In the genomic region with DNA sequence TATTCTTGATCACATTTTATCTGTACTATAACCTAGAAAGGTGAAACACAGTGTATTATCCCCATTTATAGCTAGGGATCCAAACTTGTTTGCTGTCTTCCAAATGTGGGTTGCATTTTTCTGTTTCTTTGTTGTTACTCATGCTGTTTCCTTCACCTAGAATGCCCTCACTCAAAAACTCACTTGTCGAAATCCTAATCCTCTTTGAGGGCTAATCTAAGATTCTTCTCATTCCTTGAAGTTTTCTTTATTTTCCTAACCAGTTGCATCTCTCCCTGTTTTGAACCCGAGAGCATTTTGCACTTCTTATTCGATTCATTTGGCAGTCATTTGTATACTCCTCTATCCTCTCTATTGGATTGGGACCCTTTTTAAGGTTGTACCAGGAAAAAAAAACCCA, we compare ENCODE assay signal across 9 cellular contexts. TPM values are rescaled to one million over a fixed set of nuclear protein-coding genes. Genes with fewer than 3 reads are reported as not detected.
DNase-seq lines count a peak whose midpoint lies in the region; ATAC-seq and TF ChIP-seq lines count a peak whose summit lies in the region.
"Had no signal": no experiment of that assay in that cellular context is flagged by ENCODE, and none has a peak within 500 bp of the region (broad histone marks: within the 10 kb centered on the region; RNA-seq: fewer than 3 reads in every experiment).

No MANE protein-coding gene starts in this region.

- H3K4me1 Mint-ChIP-seq in activated CD8-positive, alpha-beta T cell treated with anti-CD3 and anti-CD28 coated beads, Interleukin-2, amount 10 ng/mL, durations not matched to agents 7 days and 5 days (ENCODE audit: low read depth), result peaks cover 73% of the 10 kb centered on the region
- peaks cover 69% of the 10 kb centered on the region for H3K4me1 Mint-ChIP-seq in activated CD8-positive, alpha-beta T cell treated with anti-CD3 and anti-CD28 coated beads for 36 hours (ENCODE audit: low read depth)

- intact Hi-C loops in activated CD8-positive, alpha-beta T cell treated with anti-CD3 and anti-CD28 coated beads for 36 hours (cut with micrococcal nuclease), result no loop called here
- intact Hi-C loops in lower lobe of right lung (cut with DNase I), result no loop called here

- DNase-seq in activated CD8-positive, alpha-beta T cell treated with anti-CD3 and anti-CD28 coated beads, Interleukin-2, amount 10 ng/mL, durations not matched to agents 7 days and 5 days, result no peak
- DNase-seq in activated CD8-positive, alpha-beta T cell treated with anti-CD3 and anti-CD28 coated beads for 36 hours, result no peak
- DNase-seq in astrocyte of the hippocampus (ENCODE audit: low read depth, low spot score) (peak; percentile 45), lower lobe of right lung (no peak), NCI-H2171 treated with DMSO at 0.1 percent for 48 hours (lab: John Stamatoyannopoulos, UW) (no peak), SHP77 (lab: John Stamatoyannopoulos, UW) (no peak)
- DNase-seq in stimulated activated CD4-positive, alpha-beta T cell treated with anti-CD3 and anti-CD28 coated beads, Interleukin-1b, Interleukin-23, amount 100 ng/mL, for 48 hours, result no peak
- DNase-seq: NCI-H82 had no signal

- H3K4me3 Mint-ChIP-seq in activated CD8-positive, alpha-beta T cell treated with anti-CD3 and anti-CD28 coated beads, Interleukin-2, amount 10 ng/mL, durations not matched to agents 7 days and 5 days, result peak overlapping the region; percentile 20
- no peak overlapping the region for H3K4me3 Mint-ChIP-seq in activated CD8-positive, alpha-beta T cell treated with anti-CD3 and anti-CD28 coated beads for 36 hours

- peaks cover 31% of the 10 kb centered on the region for H3K36me3 ChIP-seq in lower lobe of right lung

- POLR2A ChIA-PET in activated CD8-positive, alpha-beta T cell treated with anti-CD3 and anti-CD28 coated beads, Interleukin-2, amount 10 ng/mL, durations not matched to agents 7 days and 5 days (lab: Charles Lee), result no interaction called here
- POLR2A ChIA-PET in activated CD8-positive, alpha-beta T cell treated with anti-CD3 and anti-CD28 coated beads for 36 hours (lab: Charles Lee), result interaction anchor here (1.3 kb wide), 1 partner anchor 33 kb away, joined by 3 read pairs; no protein-coding TSS in a partner anchor

- H3K27ac Mint-ChIP-seq in activated CD8-positive, alpha-beta T cell treated with anti-CD3 and anti-CD28 coated beads, Interleukin-2, amount 10 ng/mL, durations not matched to agents 7 days and 5 days, result peak overlapping the region; percentile 53
- H3K27ac Mint-ChIP-seq in activated CD8-positive, alpha-beta T cell treated with anti-CD3 and anti-CD28 coated beads for 36 hours, result no peak overlapping the region

- H3K27me3 Mint-ChIP-seq in activated CD8-positive, alpha-beta T cell treated with anti-CD3 and anti-CD28 coated beads, Interleukin-2, amount 10 ng/mL, durations not matched to agents 7 days and 5 days (ENCODE audit: low read depth), result no peaks in the 10 kb centered on the region
- no peaks in the 10 kb centered on the region for H3K27me3 Mint-ChIP-seq in activated CD8-positive, alpha-beta T cell treated with anti-CD3 and anti-CD28 coated beads for 36 hours

- no peaks in the 10 kb centered on the region for H3K27me3 ChIP-seq in lower lobe of right lung (ENCODE audit: low read depth)

- TF ChIP-seq CTCF in activated CD8-positive, alpha-beta T cell treated with anti-CD3 and anti-CD28 coated beads for 36 hours (IDR thresholded peaks at IDR 0.05), result no peak
- no peak for TF ChIP-seq CTCF in lower lobe of right lung (IDR thresholded peaks at IDR 0.05)

- H3K36me3 Mint-ChIP-seq in activated CD8-positive, alpha-beta T cell treated with anti-CD3 and anti-CD28 coated beads, Interleukin-2, amount 10 ng/mL, durations not matched to agents 7 days and 5 days (ENCODE audit: low read depth), result peaks cover 58% of the 10 kb centered on the region
- peaks cover 27% of the 10 kb centered on the region for H3K36me3 Mint-ChIP-seq in activated CD8-positive, alpha-beta T cell treated with anti-CD3 and anti-CD28 coated beads for 36 hours (ENCODE audit: low read depth)

- ATAC-seq in activated CD8-positive, alpha-beta T cell treated with anti-CD3 and anti-CD28 coated beads, Interleukin-2, amount 10 ng/mL, durations not matched to agents 7 days and 5 days, result no peak
- no peak for ATAC-seq in activated CD8-positive, alpha-beta T cell treated with anti-CD3 and anti-CD28 coated beads for 36 hours
- ATAC-seq in lower lobe of right lung, result no peak

- H3K9me3 Mint-ChIP-seq in activated CD8-positive, alpha-beta T cell treated with anti-CD3 and anti-CD28 coated beads, Interleukin-2, amount 10 ng/mL, durations not matched to agents 7 days and 5 days (ENCODE audit: insufficient read depth), result no peaks in the 10 kb centered on the region
- no peaks in the 10 kb centered on the region for H3K9me3 Mint-ChIP-seq in activated CD8-positive, alpha-beta T cell treated with anti-CD3 and anti-CD28 coated beads for 36 hours

- peaks cover 83% of the 10 kb centered on the region for H3K4me1 ChIP-seq in lower lobe of right lung

- CTCF ChIA-PET in activated CD8-positive, alpha-beta T cell treated with anti-CD3 and anti-CD28 coated beads, Interleukin-2, amount 10 ng/mL, durations not matched to agents 7 days and 5 days (lab: Charles Lee), result interaction anchor here (0.9 to 2.2 kb wide), 5 partner anchors 23 to 44 kb away, joined by 3 to 8 read pairs (median 5); a partner anchor contains a TSS
- CTCF ChIA-PET in activated CD8-positive, alpha-beta T cell treated with anti-CD3 and anti-CD28 coated beads for 36 hours (lab: Charles Lee), result interaction anchor here (1.0 to 2.3 kb wide), 7 partner anchors 8 to 44 kb away, joined by 3 to 11 read pairs (median 3); no protein-coding TSS in a partner anchor

- peak overlapping the region; percentile 85 for H3K27ac ChIP-seq in lower lobe of right lung
- peak overlapping the region; percentile 93 for H3K27ac ChIP-seq in temporal lobe (ENCODE audit: low read depth, low read length)

- H3K4me3 ChIP-seq in lower lobe of right lung, result no peak overlapping the region

- H3K9me3 ChIP-seq in lower lobe of right lung, result no peaks in the 10 kb centered on the region

RNA-seq across cellular contexts. Expression of a gene that starts 9.6 kb away (rescaled TPM):
- 100 to 1,000 TPM; 152 to 167 TPM for total RNA-seq in activated CD8-positive, alpha-beta T cell treated with anti-CD3 and anti-CD28 coated beads, Interleukin-2, amount 10 ng/mL, durations not matched to agents 7 days and 5 days
- total RNA-seq in activated CD8-positive, alpha-beta T cell treated with anti-CD3 and anti-CD28 coated beads for 36 hours, result 10 to 100 TPM; 69.2 to 73.1 TPM
- 174 TPM for total RNA-seq in lower lobe of right lung
- total RNA-seq in temporal lobe, result 16.5 TPM

RNA-seq across cellular contexts. Expression of a gene that starts 23.4 kb away (rescaled TPM):
- not detected for total RNA-seq in activated CD8-positive, alpha-beta T cell treated with anti-CD3 and anti-CD28 coated beads, Interleukin-2, amount 10 ng/mL, durations not matched to agents 7 days and 5 days
- total RNA-seq in activated CD8-positive, alpha-beta T cell treated with anti-CD3 and anti-CD28 coated beads for 36 hours, result not detected
- 2.7 TPM for total RNA-seq in lower lobe of right lung
- total RNA-seq in temporal lobe, result 0.25 TPM

RNA-seq across cellular contexts. Expression of a gene that starts 52.1 kb away (rescaled TPM):
- total RNA-seq in activated CD8-positive, alpha-beta T cell treated with anti-CD3 and anti-CD28 coated beads, Interleukin-2, amount 10 ng/mL, durations not matched to agents 7 days and 5 days, result 100 to 1,000 TPM in 1 of 2 experiments, 10 to 100 TPM in 1; 96.7 to 100 TPM
- 100 to 1,000 TPM; 125 to 131 TPM for total RNA-seq in activated CD8-positive, alpha-beta T cell treated with anti-CD3 and anti-CD28 coated beads for 36 hours
- total RNA-seq in lower lobe of right lung, result 42.6 TPM
- 19.2 TPM for total RNA-seq in temporal lobe
